Comparison of ENCODE assay signal across 10 cellular contexts in the genomic region with DNA sequence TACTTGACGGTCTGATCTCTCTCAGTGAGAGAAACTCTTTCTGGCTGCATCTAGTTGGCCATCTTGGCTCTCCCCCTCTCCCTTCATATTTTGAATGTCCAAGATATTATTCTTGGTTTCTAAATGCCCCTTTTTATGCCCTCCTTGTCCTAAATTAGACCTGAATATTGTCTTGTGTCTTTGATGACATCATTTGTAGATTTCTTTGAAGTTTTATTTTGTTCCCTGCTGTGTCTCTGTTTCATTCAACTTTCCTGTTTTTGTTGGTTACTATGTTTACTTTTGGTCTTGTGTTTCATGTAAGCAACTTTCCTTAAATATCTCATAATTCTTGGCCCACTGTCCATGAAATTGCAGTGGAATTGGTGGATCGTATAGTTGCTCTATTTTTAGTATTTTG. TPM values are rescaled to one million over a fixed set of nuclear protein-coding genes. Genes with fewer than 3 reads are reported as not detected.
"Had no signal": no experiment of that assay in that cellular context is flagged by ENCODE, and none has a peak within 500 bp of the region (broad histone marks: within the 10 kb centered on the region; RNA-seq: fewer than 3 reads in every experiment).

No MANE protein-coding gene starts in this region.

- DNase-seq: HCEC 1CT, HFFc6, IMR-90, KG1 had no signal

- H3K4me3 ChIP-seq: GM23338, K562 had no signal

- H2AFZ ChIP-seq: GM23338 had no signal

- FAIRE-seq: H1, H54, K562 had no signal

- ATAC-seq: GM23338 had no signal

- H3K4me2 ChIP-seq: GM23338 had no signal

- H3K27ac Mint-ChIP-seq: GM23338, H9, HFFc6 had no signal

- H3K27ac ChIP-seq: HL-60 had no signal

- H3K4me3 Mint-ChIP-seq: GM23338, H9, HFFc6 had no signal

- H3K9me3 Mint-ChIP-seq: GM23338 had no signal

RNA-seq across cellular contexts. Expression of a gene that starts 46.1 kb away (rescaled TPM):
- total RNA-seq: H9, HFFc6, IMR-90 had no signal
- polyA plus RNA-seq: GM23338, IMR-90 had no signal
